8 cellular contexts compared by ENCODE assay signal in genomic region chr11:10322830-10323792, GRCh38. TPM values are rescaled to one million over a fixed set of nuclear protein-coding genes. Genes with fewer than 3 reads are reported as not detected.
DNase-seq lines count a peak whose midpoint lies in the region; ATAC-seq lines count a peak whose summit lies in the region.

No MANE protein-coding gene starts in this region.

- 18 to 19% methylated on average over 8 of the region's 8 CpGs for WGBS in GM23248 (ENCODE audit: low coverage in 1 of 2, low lambda C conversion rate in 2 of 2, missing lambda C conversion rate in 2 of 2), 2 experiments

- H2AFZ ChIP-seq in GM23248: no peak overlapping the region

- no peaks in the 10 kb centered on the region for H3K36me3 ChIP-seq in CD8-positive, alpha-beta memory T cell (ENCODE audit: insufficient read depth, low read length)
- no peaks in the 10 kb centered on the region for H3K36me3 ChIP-seq in GM23248 (ENCODE audit: low read depth)

- POLR2A ChIA-PET in CD8-positive, alpha-beta memory T cell (lab: Charles Lee): no interaction called here
- POLR2A ChIA-PET in activated CD4-positive, alpha-beta memory T cell treated with anti-CD3 and anti-CD28 coated beads for 36 hours (lab: Charles Lee): no interaction called here

- peaks cover 57% of the 10 kb centered on the region for H3F3A ChIP-seq in GM23248 (ENCODE audit: insufficient read depth)

- peak overlapping the region in 1 of 8 donors; percentile 35 for H3K27ac Mint-ChIP-seq in CD8-positive, alpha-beta memory T cell
- peak overlapping the region; percentile 77 for H3K27ac Mint-ChIP-seq in activated CD4-positive, alpha-beta memory T cell treated with anti-CD3 and anti-CD28 coated beads for 36 hours

- H3K9ac ChIP-seq in GM23248: peak overlapping the region; percentile 59

- no peaks in the 10 kb centered on the region for H3K9me3 Mint-ChIP-seq in CD8-positive, alpha-beta memory T cell
- no peaks in the 10 kb centered on the region for H3K9me3 Mint-ChIP-seq in activated CD4-positive, alpha-beta memory T cell treated with anti-CD3 and anti-CD28 coated beads for 36 hours

- ATAC-seq in GM19324 (IDR thresholded peaks at IDR 0.05; ENCODE audit: low FRiP score, unreplicated experiment): no peak

- H3K9me3 ChIP-seq in CD8-positive, alpha-beta memory T cell (ENCODE audit: low read length): no peaks in the 10 kb centered on the region
- no peaks in the 10 kb centered on the region for H3K9me3 ChIP-seq in GM23248 (ENCODE audit: low read depth)

- no peaks in the 10 kb centered on the region for H3K79me2 ChIP-seq in GM23248 (ENCODE audit: insufficient read depth)

- no peaks in the 10 kb centered on the region for H3K9me2 ChIP-seq in GM23248 (ENCODE audit: insufficient read depth)

- peak in 4 of 5 donors; percentile 16 to 62 (median 33) for DNase-seq in CD8-positive, alpha-beta memory T cell
- DNase-seq in GM23248 (peak; percentile 94), NCI-H446 (lab: John Stamatoyannopoulos, UW) (peak; percentile 60 to 82), epidermal melanocyte (ENCODE audit: insufficient read length, low spot score) (peak; percentile 36), myocyte (ENCODE audit: low read depth) (peak; percentile 84), ureter (ENCODE audit: low spot score) (peak; percentile 69)
- DNase-seq in activated CD4-positive, alpha-beta memory T cell treated with anti-CD3 and anti-CD28 coated beads for 36 hours: peak; percentile 67

- H3K4me2 ChIP-seq in GM23248 (ENCODE audit: unreplicated experiment): peak overlapping the region; percentile 59

- CTCF ChIA-PET in CD8-positive, alpha-beta memory T cell (lab: Charles Lee): interaction anchor here (1.1 to 3.3 kb wide), 6 partner anchors 115 to 567 kb away, joined by 3 to 7 read pairs (median 4); no protein-coding TSS in a partner anchor
- CTCF ChIA-PET in activated CD4-positive, alpha-beta memory T cell treated with anti-CD3 and anti-CD28 coated beads for 36 hours (lab: Charles Lee): interaction anchor here (1.0 to 3.2 kb wide), 16 partner anchors 8 to 789 kb away, joined by 4 to 22 read pairs (median 8); partner anchors contain the start of gene ADM

- peaks cover 3 to 20% of the 10 kb centered on the region in 2 donors for H3K27me3 Mint-ChIP-seq in CD8-positive, alpha-beta memory T cell
- H3K27me3 Mint-ChIP-seq in activated CD4-positive, alpha-beta memory T cell treated with anti-CD3 and anti-CD28 coated beads for 36 hours: peaks cover 7% of the 10 kb centered on the region

- H4K20me1 ChIP-seq in GM23248 (ENCODE audit: insufficient read depth): no peaks in the 10 kb centered on the region

- peaks cover 0 to 4% (median 0%) of the 10 kb centered on the region in 3 donors for H3K4me1 Mint-ChIP-seq in CD8-positive, alpha-beta memory T cell
- H3K4me1 Mint-ChIP-seq in activated CD4-positive, alpha-beta memory T cell treated with anti-CD3 and anti-CD28 coated beads for 36 hours (ENCODE audit: low read depth): peaks cover 13% of the 10 kb centered on the region

- no peaks in the 10 kb centered on the region for H3K36me3 Mint-ChIP-seq in CD8-positive, alpha-beta memory T cell
- H3K36me3 Mint-ChIP-seq in activated CD4-positive, alpha-beta memory T cell treated with anti-CD3 and anti-CD28 coated beads for 36 hours: no peaks in the 10 kb centered on the region

- intact Hi-C loops in activated CD4-positive, alpha-beta memory T cell treated with anti-CD3 and anti-CD28 coated beads for 36 hours (cut with micrococcal nuclease): loop anchor here (1.0 to 5.0 kb wide), 7 partner anchors 15 to 791 kb away; no protein-coding TSS in a partner anchor

- H3K4me1 ChIP-seq in CD8-positive, alpha-beta memory T cell (ENCODE audit: insufficient read depth, low read length): no peaks in the 10 kb centered on the region
- peaks cover 57% of the 10 kb centered on the region for H3K4me1 ChIP-seq in GM23248 (ENCODE audit: insufficient read depth)

- no peak overlapping the region for H3K4me3 ChIP-seq in CD8-positive, alpha-beta memory T cell (ENCODE audit: low read length)
- H3K4me3 ChIP-seq in GM23248: no peak overlapping the region

- in situ Hi-C loops in GM23248 (cut with MboI): loop anchor here (10.0 to 25.0 kb wide), 2 partner anchors 336 to 412 kb away; no protein-coding TSS in a partner anchor

- peaks cover 4% of the 10 kb centered on the region for H3K27me3 ChIP-seq in CD8-positive, alpha-beta memory T cell (ENCODE audit: insufficient read depth, low read length, poor library complexity, severe bottlenecking)
- no peaks in the 10 kb centered on the region for H3K27me3 ChIP-seq in GM23248 (replicated peaks; ENCODE audit: insufficient read depth)

- H3K27ac ChIP-seq in CD8-positive, alpha-beta memory T cell (ENCODE audit: low read depth, low read length): no peak overlapping the region
- peak overlapping the region; percentile 86 for H3K27ac ChIP-seq in GM23248

- H3K4me3 Mint-ChIP-seq in CD8-positive, alpha-beta memory T cell: peak overlapping the region in 1 of 7 donors; percentile 15
- H3K4me3 Mint-ChIP-seq in activated CD4-positive, alpha-beta memory T cell treated with anti-CD3 and anti-CD28 coated beads for 36 hours: peak overlapping the region; percentile 48

RNA-seq across cellular contexts. Expression of gene ADM, which starts 18.2 kb away (rescaled TPM):
- total RNA-seq in CD8-positive, alpha-beta memory T cell: under 1 TPM; 0.24 to 0.64 TPM
- 0.16 TPM for polyA plus RNA-seq in CD8-positive, alpha-beta memory T cell
- total RNA-seq in GM23248 (2014; rRNA removed; shearing (Covaris generic)): 537 and 551 TPM in 2 replicates
- 451 and 460 TPM in 2 replicates for polyA plus RNA-seq in GM23248 (2016; fragmentation: Nextera tagmentation; extraction: Ambion mirVana)
- total RNA-seq in activated CD4-positive, alpha-beta memory T cell treated with anti-CD3 and anti-CD28 coated beads for 36 hours: 1 to 10 TPM; 3.0 to 3.5 TPM
- total RNA-seq in myocyte: 17.3 and 46.5 TPM in 2 replicates
- 35.7 TPM for polyA plus RNA-seq in myocyte (2012)
- 21.9 TPM for total RNA-seq in ureter

RNA-seq across cellular contexts. Expression of gene SBF2, which starts 29.1 kb away (rescaled TPM):
- 1 to 10 TPM; 3.7 to 4.2 TPM for total RNA-seq in CD8-positive, alpha-beta memory T cell
- polyA plus RNA-seq in CD8-positive, alpha-beta memory T cell: 4.3 TPM
- 32.7 and 42.7 TPM in 2 replicates for total RNA-seq in GM23248 (2014; rRNA removed; shearing (Covaris generic))
- polyA plus RNA-seq in GM23248 (2016; fragmentation: Nextera tagmentation; extraction: Ambion mirVana): 18.8 and 21.9 TPM in 2 replicates
- 1 to 10 TPM; 7.0 to 7.1 TPM for total RNA-seq in activated CD4-positive, alpha-beta memory T cell treated with anti-CD3 and anti-CD28 coated beads for 36 hours
- total RNA-seq in myocyte (21.0 and 23.7 TPM in 2 replicates), ureter (90.7 TPM)
- polyA plus RNA-seq in myocyte (2012): 20.5 TPM

Comparison
In these comparisons a context has a peak if more than half of its experiments do, and no peak if none do; other contexts are left out.
1. DNase-seq: peak in every context shown above with its lines; median percentile 94 in GM23248; 84 in myocyte; 71 in NCI-H446; 69 in ureter; 67 in activated CD4-positive, alpha-beta memory T cell treated with anti-CD3 and anti-CD28 coated beads for 36 hours; 36 in epidermal melanocyte; 33 in CD8-positive, alpha-beta memory T cell.
2. RNA of gene ADM, which starts 18.2 kb away (total RNA-seq): 537 to 551 TPM in GM23248; 21.9 TPM in ureter (single experiment), 17.3 to 46.5 TPM in myocyte, 3.0 to 3.5 TPM in activated CD4-positive, alpha-beta memory T cell treated with anti-CD3 and anti-CD28 coated beads for 36 hours and 0.24 to 0.64 TPM in CD8-positive, alpha-beta memory T cell; every median in the first group is over 10 times any median in the second.